In the genomic region with DNA sequence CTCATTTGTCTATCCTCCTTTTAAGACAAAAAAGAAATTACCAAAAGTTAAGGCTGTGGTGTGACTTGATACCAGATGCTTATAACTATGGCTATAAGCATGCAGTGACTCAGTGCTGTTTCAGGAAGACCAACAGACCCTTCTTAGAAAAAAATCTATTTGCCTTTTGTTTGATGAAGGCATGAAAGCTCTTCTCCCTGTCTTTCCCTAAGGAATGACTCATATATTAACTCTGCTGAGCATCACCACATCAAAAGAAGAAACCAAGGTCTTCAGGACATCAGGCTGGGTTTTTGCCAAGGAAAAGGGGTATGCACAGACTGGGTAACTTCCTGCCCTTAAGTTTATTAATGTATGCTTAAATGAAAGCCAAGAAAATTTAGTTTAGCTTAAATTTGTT, we compare ENCODE assay signal across 1 cellular context.
TF ChIP-seq lines count a peak whose summit lies in the region.

No MANE protein-coding gene starts in this region.

TF ChIP-seq in IMR-90, 13 proteins besides CTCF, POLR2A, EP300 and RAD21:
- TF ChIP-seq CHD1 (IDR thresholded peaks at IDR 0.05; ENCODE audit: low read depth, low read length) (0 out of 2 replicates have a peak, but pooled peaks have one; percentile 74), MXI1 (IDR thresholded peaks at IDR 0.05; ENCODE audit: borderline replicate concordance, low read depth, low read length) (no peak), FOS (IDR thresholded peaks at IDR 0.05; ENCODE audit: low read depth, low read length) (peak; percentile 94), CEBPB (IDR thresholded peaks at IDR 0.05; ENCODE audit: low read depth, low read length) (no peak), BHLHE40 (IDR thresholded peaks at IDR 0.05; ENCODE audit: low read depth, low read length) (peak; percentile 45; the same call in 1 of the 2 replicates), MAFK (IDR thresholded peaks at IDR 0.05; ENCODE audit: low read depth, low read length) (no peak), RCOR1 (IDR thresholded peaks at IDR 0.05; ENCODE audit: insufficient replicate concordance, low read length) (no peak), SMC3 (IDR thresholded peaks at IDR 0.05; ENCODE audit: low read depth, low read length) (no peak), MAZ (IDR thresholded peaks at IDR 0.05; ENCODE audit: borderline replicate concordance, low read depth, low read length) (no peak), RFX5 (IDR thresholded peaks at IDR 0.05; ENCODE audit: low read depth, low read length) (no peak), NFE2L2 (IDR thresholded peaks at IDR 0.05; ENCODE audit: low read depth, low read length) (peak; percentile 10; the same call in 1 of the 2 replicates)
- TF ChIP-seq, protein P1, sequence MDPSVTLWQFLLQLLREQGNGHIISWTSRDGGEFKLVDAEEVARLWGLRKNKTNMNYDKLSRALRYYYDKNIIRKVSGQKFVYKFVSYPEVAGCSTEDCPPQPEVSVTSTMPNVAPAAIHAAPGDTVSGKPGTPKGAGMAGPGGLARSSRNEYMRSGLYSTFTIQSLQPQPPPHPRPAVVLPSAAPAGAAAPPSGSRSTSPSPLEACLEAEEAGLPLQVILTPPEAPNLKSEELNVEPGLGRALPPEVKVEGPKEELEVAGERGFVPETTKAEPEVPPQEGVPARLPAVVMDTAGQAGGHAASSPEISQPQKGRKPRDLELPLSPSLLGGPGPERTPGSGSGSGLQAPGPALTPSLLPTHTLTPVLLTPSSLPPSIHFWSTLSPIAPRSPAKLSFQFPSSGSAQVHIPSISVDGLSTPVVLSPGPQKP (IDR thresholded peaks at IDR 0.05; ENCODE audit: borderline replicate concordance, low read depth, low read length), result no peak
- TF ChIP-seq, protein P2, sequence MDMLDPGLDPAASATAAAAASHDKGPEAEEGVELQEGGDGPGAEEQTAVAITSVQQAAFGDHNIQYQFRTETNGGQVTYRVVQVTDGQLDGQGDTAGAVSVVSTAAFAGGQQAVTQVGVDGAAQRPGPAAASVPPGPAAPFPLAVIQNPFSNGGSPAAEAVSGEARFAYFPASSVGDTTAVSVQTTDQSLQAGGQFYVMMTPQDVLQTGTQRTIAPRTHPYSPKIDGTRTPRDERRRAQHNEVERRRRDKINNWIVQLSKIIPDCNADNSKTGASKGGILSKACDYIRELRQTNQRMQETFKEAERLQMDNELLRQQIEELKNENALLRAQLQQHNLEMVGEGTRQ (IDR thresholded peaks at IDR 0.05; ENCODE audit: low read depth, low read length), result no peak
